In genomic region chr14:21014761-21015190, GRCh38 we compare ENCODE assay signal across 8 cellular contexts. TPM values are rescaled to one million over a fixed set of nuclear protein-coding genes. Genes with fewer than 3 reads are reported as not detected.
DNase-seq lines count a peak whose midpoint lies in the region; ATAC-seq and TF ChIP-seq lines count a peak whose summit lies in the region.

No MANE protein-coding gene starts in this region.

- no peak overlapping the region for H3K4me3 ChIP-seq in AG04450 (ENCODE audit: low read depth, low read length)
- no peak overlapping the region for H3K4me3 ChIP-seq in ascending aorta
- no peak overlapping the region for H3K4me3 ChIP-seq in right cardiac atrium (ENCODE audit: low read length)

- CTCF ChIA-PET in AG04450 (lab: Charles Lee) = interaction anchor here (0.5 to 13.3 kb wide), 49 partner anchors 9 to 703 kb away, joined by 3 to 310 read pairs (median 7); partner anchors contain the start of genes ARHGEF40, NDRG2, RNASE7 and RNASE8

- no peaks in the 10 kb centered on the region for H3K4me1 ChIP-seq in ascending aorta
- H3K4me1 ChIP-seq in right cardiac atrium (ENCODE audit: control insufficient read depth, insufficient read depth, low read length) = no peaks in the 10 kb centered on the region

- ATAC-seq in right cardiac atrium (peak; percentile 80 to 83), sciatic nerve (peak; percentile 89), HG02610 (IDR thresholded peaks at IDR 0.05; ENCODE audit: unreplicated experiment) (no peak)

- H3K27ac ChIP-seq in AG04450 (ENCODE audit: low read depth, low read length) = no peak overlapping the region
- H3K27ac ChIP-seq in ascending aorta = no peak overlapping the region
- H3K27ac ChIP-seq in right cardiac atrium (ENCODE audit: low read length) = peak overlapping the region; percentile 8

- POLR2A ChIA-PET in AG04450 (lab: Yijun Ruan, JAX) = interaction anchor here (0.6 to 2.0 kb wide), 6 partner anchors 26 to 178 kb away, joined by 3 to 12 read pairs (median 3); partner anchors contain the start of gene ARHGEF40

- peaks cover 20% of the 10 kb centered on the region for H3K27me3 ChIP-seq in AG04450 (ENCODE audit: control insufficient read depth, insufficient read depth, low read length)
- no peaks in the 10 kb centered on the region for H3K27me3 ChIP-seq in ascending aorta
- H3K27me3 ChIP-seq in right cardiac atrium (ENCODE audit: control insufficient read depth, insufficient read depth) = no peaks in the 10 kb centered on the region

- H3K9me3 ChIP-seq in AG04450 (ENCODE audit: control insufficient read depth, insufficient read depth, low read length) = no peaks in the 10 kb centered on the region
- H3K9me3 ChIP-seq in ascending aorta = no peaks in the 10 kb centered on the region
- H3K9me3 ChIP-seq in right cardiac atrium (ENCODE audit: control insufficient read depth, low read length) = no peaks in the 10 kb centered on the region

- intact Hi-C loops in ascending aorta (cut with DNase I) = loop anchor here (1.0 kb wide), 2 partner anchors 26 to 78 kb away; no protein-coding TSS in a partner anchor
- intact Hi-C loops in right cardiac atrium (cut with DNase I) = loop anchor here (1.0 to 5.0 kb wide), 5 partner anchors 26 to 92 kb away; no protein-coding TSS in a partner anchor
- intact Hi-C loops in sciatic nerve (cut with DNase I) = loop anchor here (5.0 kb wide), 1 partner anchor 78 kb away; no protein-coding TSS in a partner anchor

- H3K36me3 ChIP-seq in ascending aorta = peaks cover 31 to 32% of the 10 kb centered on the region in 2 donors

- under 1% methylated on average over 4 of the region's 4 CpGs for WGBS in right cardiac atrium

- TF ChIP-seq CTCF in AG04450 (IDR thresholded peaks at IDR 0.05; ENCODE audit: low read depth, low read length) = peak; percentile 96
- peak; percentile 57 for TF ChIP-seq CTCF in GM20000 (IDR thresholded peaks at IDR 0.05; ENCODE audit: extremely low read depth, missing control alignments)
- TF ChIP-seq CTCF in ascending aorta (IDR thresholded peaks at IDR 0.05) = peak; percentile 87 to 94 (median 88)

- DNase-seq in AG04450 (ENCODE audit: low read depth, low spot score) (peak; percentile 65), GM20000 (ENCODE audit: low spot score) (peak; percentile 70), NCI-H2081 (lab: John Stamatoyannopoulos, UW) (peak; percentile 71 to 83), T-helper 9 cell (peak; percentile 87), ascending aorta (ENCODE audit: low spot score in 2 of 2) (peak in 1 of 2 donors; percentile 91), right cardiac atrium (peak; percentile 78 to 87 (median 86)), sciatic nerve (ENCODE audit: low spot score) (peak; percentile 94)

RNA-seq across cellular contexts. Expression of gene NDRG2, which starts 10.1 kb away (rescaled TPM):
- 0.66 and 1.0 TPM in 2 replicates for polyA plus RNA-seq in AG04450 (2011; rRNA removed)
- 1.1 TPM in 1 of 2 replicates, not detected in the other for polyA minus RNA-seq in AG04450 (2011; rRNA and poly(A)+ RNA removed)
- total RNA-seq in ascending aorta = 216 TPM
- 100 to 1,000 TPM; 219 to 368 (median 330) TPM for total RNA-seq in right cardiac atrium
- 351 TPM for polyA plus RNA-seq in right cardiac atrium
- total RNA-seq in sciatic nerve = 398 TPM

RNA-seq across cellular contexts. Expression of gene TPPP2, which starts 15.2 kb away (rescaled TPM):
- not detected in 2 replicates for polyA plus RNA-seq in AG04450 (2011; rRNA removed)
- not detected in 2 replicates for polyA minus RNA-seq in AG04450 (2011; rRNA and poly(A)+ RNA removed)
- total RNA-seq in ascending aorta = not detected
- 1 to 10 TPM in 3 of 4 donors, under 1 TPM in 1; 0.56 to 1.7 (median 1.1) TPM for total RNA-seq in right cardiac atrium
- polyA plus RNA-seq in right cardiac atrium = 0.43 TPM
- 0.49 TPM for total RNA-seq in sciatic nerve

RNA-seq across cellular contexts. Expression of gene SLC39A2, which starts 15.7 kb away (rescaled TPM):
- polyA plus RNA-seq in AG04450 (2011; rRNA removed) = 0.06 TPM in 1 of 2 replicates, not detected in the other
- not detected in 2 replicates for polyA minus RNA-seq in AG04450 (2011; rRNA and poly(A)+ RNA removed)
- total RNA-seq in ascending aorta = not detected
- total RNA-seq in right cardiac atrium = under 1 TPM in 2 of 4 donors, not detected in 2; 0.29 to 0.35 TPM
- polyA plus RNA-seq in right cardiac atrium = 0.16 TPM
- not detected for total RNA-seq in sciatic nerve

RNA-seq across cellular contexts. Expression of gene RNASE13, which starts 19.8 kb away (rescaled TPM):
- polyA plus RNA-seq in AG04450 (2011; rRNA removed) = not detected in 2 replicates
- not detected in 2 replicates for polyA minus RNA-seq in AG04450 (2011; rRNA and poly(A)+ RNA removed)
- total RNA-seq in ascending aorta = not detected
- total RNA-seq in right cardiac atrium = not detected
- polyA plus RNA-seq in right cardiac atrium = not detected
- total RNA-seq in sciatic nerve = not detected

RNA-seq across cellular contexts. Expression of gene METTL17, which starts 25.0 kb away (rescaled TPM):
- polyA plus RNA-seq in AG04450 (2011; rRNA removed) = 55.3 and 62.7 TPM in 2 replicates
- polyA minus RNA-seq in AG04450 (2011; rRNA and poly(A)+ RNA removed) = 25.3 and 27.5 TPM in 2 replicates
- total RNA-seq in ascending aorta = 38.8 TPM
- 10 to 100 TPM; 27.0 to 42.4 (median 37.7) TPM for total RNA-seq in right cardiac atrium
- polyA plus RNA-seq in right cardiac atrium = 39.4 TPM
- 56.2 TPM for total RNA-seq in sciatic nerve
